In genomic region chr14:60161176-60162107, GRCh38 we compare ENCODE assay signal across 11 cellular contexts. TPM values are rescaled to one million over a fixed set of nuclear protein-coding genes. Genes with fewer than 3 reads are reported as not detected.
DNase-seq lines count a peak whose midpoint lies in the region; ATAC-seq lines count a peak whose summit lies in the region.
"Had no signal": no experiment of that assay in that cellular context is flagged by ENCODE, and none has a peak within 500 bp of the region (broad histone marks: within the 10 kb centered on the region; RNA-seq: fewer than 3 reads in every experiment).

No MANE protein-coding gene starts in this region.

- H3K27ac Mint-ChIP-seq in activated CD8-positive, alpha-beta memory T cell treated with anti-CD3 and anti-CD28 coated beads, Interleukin-2, amount 10 ng/mL, durations not matched to agents 7 days and 5 days: peak overlapping the region; percentile 52
- peak overlapping the region; percentile 71 for H3K27ac Mint-ChIP-seq in stimulated activated effector memory CD8-positive, alpha-beta T cell treated with anti-CD3 and anti-CD28 coated beads, Interleukin-12 subunit alpha, Interleukin-12 subunit beta, amount 100 ng/mL, for 72 hours

- H3K36me3 ChIP-seq in MG63: no peaks in the 10 kb centered on the region
- H3K36me3 ChIP-seq: BE2C had no signal

- DNase-seq in activated CD8-positive, alpha-beta memory T cell treated with anti-CD3 and anti-CD28 coated beads, Interleukin-2, amount 10 ng/mL, durations not matched to agents 7 days and 5 days: no peak
- DNase-seq in activated CD8-positive, alpha-beta memory T cell treated with anti-CD3 and anti-CD28 coated beads, Interleukin-2, amount 50 U/mL, for 4 hours: no peak
- DNase-seq in NCI-H526 (lab: John Stamatoyannopoulos, UW) (peak; percentile 44 to 76), epithelial cell of prostate (ENCODE audit: low read depth, low spot score) (no peak), MG63 (no peak), activated gamma-delta T cell treated with Interleukin-2 at 50 U/mL for 16 hours (no peak)
- DNase-seq in stimulated activated effector memory CD8-positive, alpha-beta T cell treated with anti-CD3 and anti-CD28 coated beads, Interleukin-12 subunit alpha, Interleukin-12 subunit beta, amount 100 ng/mL, for 72 hours (ENCODE audit: low spot score in 2 of 2): no peak
- DNase-seq: activated naive CD4-positive, alpha-beta T cell treated with anti-CD3 and anti-CD28 coated beads, Interleukin-2, amount 50 U/mL, for 16 hours; BE2C; NCI-H774 had no signal

- H3K27me3 ChIP-seq in MG63: no peaks in the 10 kb centered on the region
- H3K27me3 ChIP-seq: BE2C had no signal

- H3K27me3 Mint-ChIP-seq in activated CD8-positive, alpha-beta memory T cell treated with anti-CD3 and anti-CD28 coated beads, Interleukin-2, amount 10 ng/mL, durations not matched to agents 7 days and 5 days: no peaks in the 10 kb centered on the region

- peaks cover 58% of the 10 kb centered on the region for H3K4me1 Mint-ChIP-seq in activated CD8-positive, alpha-beta memory T cell treated with anti-CD3 and anti-CD28 coated beads, Interleukin-2, amount 10 ng/mL, durations not matched to agents 7 days and 5 days
- peaks cover 48% of the 10 kb centered on the region for H3K4me1 Mint-ChIP-seq in stimulated activated effector memory CD8-positive, alpha-beta T cell treated with anti-CD3 and anti-CD28 coated beads, Interleukin-12 subunit alpha, Interleukin-12 subunit beta, amount 100 ng/mL, for 72 hours

- no peak overlapping the region for H3K4me3 ChIP-seq in MG63

- peak overlapping the region; percentile 66 for H3K27ac ChIP-seq in epithelial cell of prostate

- CTCF ChIA-PET in activated CD8-positive, alpha-beta memory T cell treated with anti-CD3 and anti-CD28 coated beads, Interleukin-2, amount 10 ng/mL, durations not matched to agents 7 days and 5 days (lab: Charles Lee): interaction anchor here (0.6 to 1.8 kb wide), 3 partner anchors 22 to 95 kb away, joined by 3 to 7 read pairs (median 4); no protein-coding TSS in a partner anchor

- H3K9me3 Mint-ChIP-seq in activated CD8-positive, alpha-beta memory T cell treated with anti-CD3 and anti-CD28 coated beads, Interleukin-2, amount 10 ng/mL, durations not matched to agents 7 days and 5 days (ENCODE audit: low read depth): no peaks in the 10 kb centered on the region
- no peaks in the 10 kb centered on the region for H3K9me3 Mint-ChIP-seq in stimulated activated effector memory CD8-positive, alpha-beta T cell treated with anti-CD3 and anti-CD28 coated beads, Interleukin-12 subunit alpha, Interleukin-12 subunit beta, amount 100 ng/mL, for 72 hours

- H3K4me3 Mint-ChIP-seq in activated CD8-positive, alpha-beta memory T cell treated with anti-CD3 and anti-CD28 coated beads, Interleukin-2, amount 10 ng/mL, durations not matched to agents 7 days and 5 days: no peak overlapping the region
- H3K4me3 Mint-ChIP-seq in stimulated activated effector memory CD8-positive, alpha-beta T cell treated with anti-CD3 and anti-CD28 coated beads, Interleukin-12 subunit alpha, Interleukin-12 subunit beta, amount 100 ng/mL, for 72 hours: no peak overlapping the region

- H3K9me3 ChIP-seq in MG63: no peaks in the 10 kb centered on the region
- H3K9me3 ChIP-seq: BE2C had no signal

- ATAC-seq in activated CD8-positive, alpha-beta memory T cell treated with anti-CD3 and anti-CD28 coated beads, Interleukin-2, amount 10 ng/mL, durations not matched to agents 7 days and 5 days: no peak
- ATAC-seq in stimulated activated effector memory CD8-positive, alpha-beta T cell treated with anti-CD3 and anti-CD28 coated beads, Interleukin-12 subunit alpha, Interleukin-12 subunit beta, amount 100 ng/mL, for 72 hours: no peak
- ATAC-seq in HG03521 (IDR thresholded peaks at IDR 0.05; ENCODE audit: unreplicated experiment): no peak

- H3K36me3 Mint-ChIP-seq in activated CD8-positive, alpha-beta memory T cell treated with anti-CD3 and anti-CD28 coated beads, Interleukin-2, amount 10 ng/mL, durations not matched to agents 7 days and 5 days: peaks cover 34% of the 10 kb centered on the region
- peaks cover 34% of the 10 kb centered on the region for H3K36me3 Mint-ChIP-seq in stimulated activated effector memory CD8-positive, alpha-beta T cell treated with anti-CD3 and anti-CD28 coated beads, Interleukin-12 subunit alpha, Interleukin-12 subunit beta, amount 100 ng/mL, for 72 hours

RNA-seq across cellular contexts. Expression of gene DHRS7, which starts 3.8 kb away (rescaled TPM):
- total RNA-seq in activated CD8-positive, alpha-beta memory T cell treated with anti-CD3 and anti-CD28 coated beads, Interleukin-2, amount 10 ng/mL, durations not matched to agents 7 days and 5 days: 10 to 100 TPM; 62.8 to 68.0 TPM
- total RNA-seq in MG63 (2014; rRNA removed; shearing (Covaris generic); ENCODE audit: low replicate concordance): 31.8 and 33.8 TPM in 2 replicates

Comparison
In these comparisons a context has a peak if more than half of its experiments do, and no peak if none do; other contexts are left out.
1. DNase-seq: peak in NCI-H526 (2 of 2); none in activated CD8-positive, alpha-beta memory T cell treated with anti-CD3 and anti-CD28 coated beads, Interleukin-2, amount 10 ng/mL, durations not matched to agents 7 days and 5 days (single experiment), activated CD8-positive, alpha-beta memory T cell treated with anti-CD3 and anti-CD28 coated beads, Interleukin-2, amount 50 U/mL, for 4 hours (single experiment), epithelial cell of prostate (single experiment), stimulated activated effector memory CD8-positive, alpha-beta T cell treated with anti-CD3 and anti-CD28 coated beads, Interleukin-12 subunit alpha, Interleukin-12 subunit beta, amount 100 ng/mL, for 72 hours (0 of 2), MG63 (single experiment) and activated gamma-delta T cell treated with Interleukin-2 at 50 U/mL for 16 hours (single experiment).